In genomic region chr6:4942673-4943009, GRCh38 we compare ENCODE assay signal across 11 cellular contexts.
DNase-seq lines count a peak whose midpoint lies in the region; ATAC-seq, FAIRE-seq and TF ChIP-seq lines count a peak whose summit lies in the region.
"Had no signal": no experiment of that assay in that cellular context is flagged by ENCODE, and none has a peak within 500 bp of the region (broad histone marks: within the 10 kb centered on the region; RNA-seq: fewer than 3 reads in every experiment).

No MANE protein-coding gene starts in this region.

- 85% methylated on average over 4 of the region's 4 CpGs; no CpG with 5 or more reads in 1 of the 2 experiments for WGBS in H1 (ENCODE audit: extremely low coverage in 1 of 2, insufficient coverage in 1 of 2, insufficient read length in 1 of 2, insufficient replicate concordance in 2 of 2, low coverage in 1 of 2, low lambda C conversion rate in 2 of 2, missing lambda C conversion rate in 1 of 2), 2 experiments
- WGBS in neuronal stem cell (ENCODE audit: extremely low coverage in 2 of 2, insufficient read length in 2 of 2, insufficient replicate concordance in 1 of 2), 2 donors = no CpG with 5 or more reads among the region's 4 CpGs
- 82 to 93% methylated on average over 4 of the region's 4 CpGs for WGBS in thyroid gland, 2 donors

- no peak for TF ChIP-seq RAD21 in H1 (IDR thresholded peaks at IDR 0.05 in 1 of 2, conservative IDR thresholded peaks at IDR 0.05 in 1 of 2; ENCODE audit: low read depth in 2 of 2, low read length in 2 of 2)

- TF ChIP-seq POLR2A in H1 (IDR thresholded peaks at IDR 0.05; ENCODE audit: control extremely low read depth in 1 of 2, low read depth in 2 of 2, low read length in 2 of 2) (no peak), thyroid gland (IDR thresholded peaks at IDR 0.05) (no peak)

- H3K27me3 ChIP-seq in H1 (replicated peaks in 1 of 4; ENCODE audit: control insufficient read depth in 3 of 4, extremely low read depth in 1 of 4, insufficient read depth in 3 of 4, low read length in 3 of 4) = no peaks in the 10 kb centered on the region
- no peaks in the 10 kb centered on the region for H3K27me3 ChIP-seq in neuronal stem cell (ENCODE audit: control insufficient read depth in 3 of 3, insufficient read depth in 3 of 3, low read depth in 1 of 3, low read length in 3 of 3)
- no peaks in the 10 kb centered on the region for H3K27me3 ChIP-seq in thyroid gland

- no peak overlapping the region for H2BK15ac ChIP-seq in H1 (ENCODE audit: low read length)
- H2BK15ac ChIP-seq in neuronal stem cell (ENCODE audit: low read length) = no peak overlapping the region

- no peak overlapping the region for H3K4ac ChIP-seq in H1 (replicated peaks; ENCODE audit: insufficient read length, low read depth, low read length)
- H3K4ac ChIP-seq in neuronal stem cell (ENCODE audit: low read length) = no peak overlapping the region

- H2BK20ac ChIP-seq in H1 (ENCODE audit: low read length) = no peak overlapping the region

- DNase-seq in RPMI8226 (peak; percentile 40), H1 (ENCODE audit: low read depth in 1 of 2, low spot score in 2 of 2) (no peak), neuronal stem cell (ENCODE audit: low spot score) (no peak), NCI-H2107 treated with DMSO at 0.1 percent for 48 hours (lab: John Stamatoyannopoulos, UW; ENCODE audit: unreplicated experiment) (no peak), dermis blood vessel endothelial cell (no peak), thyroid gland (no peak)
- DNase-seq: NCI-H1105, NCI-H774 had no signal

- no peak overlapping the region for H3K9ac ChIP-seq in H1 (replicated peaks in 1 of 4; ENCODE audit: extremely low read depth in 1 of 4, low read depth in 3 of 4, low read length in 3 of 4)
- peak overlapping the region; percentile 18 for H3K9ac ChIP-seq in neuronal stem cell (ENCODE audit: low read depth, low read length, poor library complexity)

- no peaks in the 10 kb centered on the region for H3K23me2 ChIP-seq in H1 (ENCODE audit: low read depth, low read length)

- no peak for FAIRE-seq in H1 (lab: Jason Lieb, UNC)
- FAIRE-seq: urothelium cell line had no signal

- H2AK5ac ChIP-seq in H1 (ENCODE audit: low read depth, low read length) (no peak overlapping the region), neuronal stem cell (ENCODE audit: low read depth, low read length) (no peak overlapping the region)

- TF ChIP-seq CTCF in H1 (IDR thresholded peaks at IDR 0.05; ENCODE audit: control extremely low read depth in 1 of 3, insufficient read depth in 1 of 3, low read depth in 1 of 3, low read length in 3 of 3) (no peak), thyroid gland (IDR thresholded peaks at IDR 0.05) (no peak)

- H3K14ac ChIP-seq in H1 (ENCODE audit: insufficient read length) (no peak overlapping the region), neuronal stem cell (ENCODE audit: low read length) (no peak overlapping the region)

- H4K20me1 ChIP-seq in H1 (replicated peaks in 1 of 2; ENCODE audit: control insufficient read depth in 1 of 2, insufficient read depth in 2 of 2, low read length in 2 of 2) = peaks cover 0 to 17% of the 10 kb centered on the region in 2 experiments

- no peak overlapping the region for H4K5ac ChIP-seq in H1 (ENCODE audit: insufficient read length, low read depth, low read length)

- POLR2A ChIA-PET in H1 (lab: Charles Lee; ENCODE audit: partially characterized antibody) = no interaction called here

- H3K79me1 ChIP-seq in H1 (ENCODE audit: low read depth, low read length) (peaks cover 6% of the 10 kb centered on the region), neuronal stem cell (ENCODE audit: low read depth, low read length) (no peaks in the 10 kb centered on the region)

- peaks cover 4 to 41% (median 16%) of the 10 kb centered on the region in 4 experiments for H3K36me3 ChIP-seq in H1 (ENCODE audit: control insufficient read depth in 2 of 4, insufficient read depth in 4 of 4, low read length in 3 of 4)
- peaks cover 7 to 43% of the 10 kb centered on the region in 2 donors for H3K36me3 ChIP-seq in neuronal stem cell (replicated peaks in 1 of 2; ENCODE audit: control insufficient read depth in 2 of 2, insufficient read depth in 2 of 2, low read length in 2 of 2)
- no peaks in the 10 kb centered on the region for H3K36me3 ChIP-seq in thyroid gland

- H2BK120ac ChIP-seq in H1 (replicated peaks; ENCODE audit: low read depth, low read length) (no peak overlapping the region), neuronal stem cell (ENCODE audit: low read depth, low read length) (no peak overlapping the region)

- H3K79me2 ChIP-seq in H1 (ENCODE audit: control insufficient read depth in 1 of 2, insufficient read depth in 2 of 2, low read length in 2 of 2) = peaks cover 0 to 32% of the 10 kb centered on the region in 2 experiments; a peak in 2 of 4 replicates

- no peak overlapping the region; the same call in 1 of the 2 replicates for H4K8ac ChIP-seq in H1 (ENCODE audit: extremely low read depth, insufficient read depth, low read length)
- H4K8ac ChIP-seq in neuronal stem cell (ENCODE audit: low read depth, low read length) = no peak overlapping the region

- no peak for TF ChIP-seq EP300 in H1 (IDR thresholded peaks at IDR 0.05; ENCODE audit: borderline replicate concordance in 1 of 2, low read depth in 2 of 2, low read length in 2 of 2)

- ATAC-seq in GM19043 (IDR thresholded peaks at IDR 0.05; ENCODE audit: low read depth, unreplicated experiment) (peak; percentile 14), HG02840 (IDR thresholded peaks at IDR 0.05; ENCODE audit: low FRiP score, unreplicated experiment) (no peak)

- H4K91ac ChIP-seq in H1 (replicated peaks; ENCODE audit: insufficient read length, low read length) = no peak overlapping the region
- H4K91ac ChIP-seq in neuronal stem cell (ENCODE audit: low read depth, low read length, poor library complexity) = no peak overlapping the region

- 0 out of 2 replicates have a peak overlapping the region, but pooled peaks have one; percentile 7 for H2BK12ac ChIP-seq in H1 (ENCODE audit: low read depth, low read length)
- H2BK12ac ChIP-seq in neuronal stem cell (ENCODE audit: low read length) = no peak overlapping the region

- H3K23ac ChIP-seq in H1 (ENCODE audit: insufficient read length) = no peak overlapping the region
- no peak overlapping the region for H3K23ac ChIP-seq in neuronal stem cell (ENCODE audit: low read depth, low read length, poor library complexity)

- H2BK5ac ChIP-seq in H1 (ENCODE audit: low read depth, low read length) = peak overlapping the region; percentile 9; the same call in 1 of the 2 replicates
- H2BK5ac ChIP-seq in neuronal stem cell (ENCODE audit: low read length) = no peak overlapping the region

- H3K18ac ChIP-seq in H1 (ENCODE audit: extremely low read depth, low read length) (no peak overlapping the region), neuronal stem cell (ENCODE audit: low read length) (peak overlapping the region; percentile 15)

- CTCF ChIA-PET in H1 (lab: Charles Lee; ENCODE audit: partially characterized antibody) = interaction anchor here (0.9 to 1.2 kb wide), 2 partner anchors 10 to 61 kb away, joined by 3 read pairs; no protein-coding TSS in a partner anchor

- H3K4me2 ChIP-seq in H1 (ENCODE audit: insufficient read depth in 1 of 2, low read depth in 2 of 2, low read length in 2 of 2) (no peak overlapping the region), neuronal stem cell (ENCODE audit: insufficient read depth, low read length, poor library complexity, severe bottlenecking) (no peak overlapping the region)

- H2AFZ ChIP-seq in H1 (ENCODE audit: low read length) = no peak overlapping the region
- H2AFZ ChIP-seq in neuronal stem cell (ENCODE audit: low read length) = no peak overlapping the region

- no peaks in the 10 kb centered on the region for H3K9me3 ChIP-seq in H1 (ENCODE audit: insufficient read depth in 2 of 2, low read depth in 1 of 2, low read length in 1 of 2)
- no peaks in the 10 kb centered on the region for H3K9me3 ChIP-seq in neuronal stem cell (replicated peaks in 1 of 2; ENCODE audit: control insufficient read depth in 2 of 2, insufficient read depth in 1 of 2, low read depth in 1 of 2, low read length in 2 of 2)
- no peaks in the 10 kb centered on the region for H3K9me3 ChIP-seq in thyroid gland

- H3K27ac ChIP-seq in H1 (ENCODE audit: low read depth, low read length) (no peak overlapping the region), neuronal stem cell (replicated peaks; ENCODE audit: low read length) (no peak overlapping the region), thyroid gland (no peak overlapping the region)

- H3K56ac ChIP-seq in H1 (replicated peaks; ENCODE audit: insufficient read length, low read depth, low read length) = no peak overlapping the region

- H3K4me1 ChIP-seq in H1 (replicated peaks in 1 of 4; ENCODE audit: control insufficient read depth in 3 of 4, insufficient read depth in 4 of 4, low read length in 3 of 4) (peaks cover 0 to 4% (median 0%) of the 10 kb centered on the region in 4 experiments; a peak in 4 of 7 replicates), neuronal stem cell (ENCODE audit: control insufficient read depth in 2 of 2, insufficient read depth in 1 of 2, low read depth in 1 of 2, low read length in 2 of 2) (peaks cover 6% of the 10 kb centered on the region in 2 donors), thyroid gland (peaks cover 13 to 18% of the 10 kb centered on the region in 2 donors)

- no peak overlapping the region for H3K4me3 ChIP-seq in H1 (ENCODE audit: extremely low read depth in 1 of 4, insufficient read depth in 2 of 4, low read depth in 3 of 4, low read length in 4 of 4)
- no peak overlapping the region for H3K4me3 ChIP-seq in neuronal stem cell (ENCODE audit: low read length in 2 of 2)
- H3K4me3 ChIP-seq in thyroid gland (replicated peaks in 1 of 3) = no peak overlapping the region

- intact Hi-C loops in thyroid gland (cut with DNase I) = no loop called here

TF ChIP-seq in H1, 55 proteins besides CTCF, POLR2A, EP300 and RAD21:
- TF ChIP-seq ZNF274 (IDR thresholded peaks at IDR 0.05; ENCODE audit: borderline replicate concordance, extremely low read depth, low read length) (no peak), CREB1 (IDR thresholded peaks at IDR 0.05) (no peak), SUZ12 (IDR thresholded peaks at IDR 0.05; ENCODE audit: low read length) (no peak)
